1 cellular context compared by ENCODE assay signal in the genomic region with DNA sequence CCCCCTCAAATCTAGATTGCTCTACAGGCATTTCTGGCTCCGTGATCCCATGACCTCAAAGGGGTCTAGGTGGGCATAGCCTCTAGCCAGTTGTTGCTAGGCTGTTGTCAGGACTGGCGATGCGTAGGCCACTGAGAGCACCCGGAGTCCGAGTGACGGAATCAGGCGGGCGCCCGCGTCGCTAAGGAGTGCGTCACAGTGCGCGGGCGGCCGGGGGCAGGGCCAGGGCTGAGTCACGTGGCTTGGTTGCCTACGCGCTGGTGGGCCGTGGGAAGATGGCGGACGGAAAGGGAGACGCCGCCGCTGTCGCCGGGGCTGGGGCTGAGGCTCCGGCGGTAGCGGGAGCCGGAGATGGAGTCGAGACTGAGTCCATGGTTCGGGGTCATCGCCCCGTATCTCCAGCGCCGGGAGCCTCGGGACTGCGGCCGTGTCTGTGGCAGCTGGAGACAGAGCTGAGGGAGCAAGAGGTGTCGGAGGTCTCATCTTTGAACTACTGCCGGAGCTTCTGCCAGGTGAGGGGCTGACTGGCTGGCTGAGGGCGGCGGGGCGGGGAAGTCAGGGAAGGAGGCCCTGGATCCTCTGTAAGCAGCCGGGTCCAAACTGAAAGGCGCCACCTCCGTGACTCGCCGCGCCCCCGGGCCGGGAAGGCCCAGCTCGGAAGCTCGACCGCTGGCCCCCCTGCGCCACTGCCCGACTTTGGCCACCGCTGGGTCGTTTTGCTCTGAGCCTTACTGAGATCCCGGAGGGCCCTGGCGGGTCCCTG.
TF ChIP-seq lines count a peak whose summit lies in the region.

A gene with protein sequence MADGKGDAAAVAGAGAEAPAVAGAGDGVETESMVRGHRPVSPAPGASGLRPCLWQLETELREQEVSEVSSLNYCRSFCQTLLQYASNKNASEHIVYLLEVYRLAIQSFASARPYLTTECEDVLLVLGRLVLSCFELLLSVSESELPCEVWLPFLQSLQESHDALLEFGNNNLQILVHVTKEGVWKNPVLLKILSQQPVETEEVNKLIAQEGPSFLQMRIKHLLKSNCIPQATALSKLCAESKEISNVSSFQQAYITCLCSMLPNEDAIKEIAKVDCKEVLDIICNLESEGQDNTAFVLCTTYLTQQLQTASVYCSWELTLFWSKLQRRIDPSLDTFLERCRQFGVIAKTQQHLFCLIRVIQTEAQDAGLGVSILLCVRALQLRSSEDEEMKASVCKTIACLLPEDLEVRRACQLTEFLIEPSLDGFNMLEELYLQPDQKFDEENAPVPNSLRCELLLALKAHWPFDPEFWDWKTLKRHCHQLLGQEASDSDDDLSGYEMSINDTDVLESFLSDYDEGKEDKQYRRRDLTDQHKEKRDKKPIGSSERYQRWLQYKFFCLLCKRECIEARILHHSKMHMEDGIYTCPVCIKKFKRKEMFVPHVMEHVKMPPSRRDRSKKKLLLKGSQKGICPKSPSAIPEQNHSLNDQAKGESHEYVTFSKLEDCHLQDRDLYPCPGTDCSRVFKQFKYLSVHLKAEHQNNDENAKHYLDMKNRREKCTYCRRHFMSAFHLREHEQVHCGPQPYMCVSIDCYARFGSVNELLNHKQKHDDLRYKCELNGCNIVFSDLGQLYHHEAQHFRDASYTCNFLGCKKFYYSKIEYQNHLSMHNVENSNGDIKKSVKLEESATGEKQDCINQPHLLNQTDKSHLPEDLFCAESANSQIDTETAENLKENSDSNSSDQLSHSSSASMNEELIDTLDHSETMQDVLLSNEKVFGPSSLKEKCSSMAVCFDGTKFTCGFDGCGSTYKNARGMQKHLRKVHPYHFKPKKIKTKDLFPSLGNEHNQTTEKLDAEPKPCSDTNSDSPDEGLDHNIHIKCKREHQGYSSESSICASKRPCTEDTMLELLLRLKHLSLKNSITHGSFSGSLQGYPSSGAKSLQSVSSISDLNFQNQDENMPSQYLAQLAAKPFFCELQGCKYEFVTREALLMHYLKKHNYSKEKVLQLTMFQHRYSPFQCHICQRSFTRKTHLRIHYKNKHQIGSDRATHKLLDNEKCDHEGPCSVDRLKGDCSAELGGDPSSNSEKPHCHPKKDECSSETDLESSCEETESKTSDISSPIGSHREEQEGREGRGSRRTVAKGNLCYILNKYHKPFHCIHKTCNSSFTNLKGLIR (N-terminal part only) (plus strand): TSS at position 263 of the 763 bp plus-strand sequence. CDS start 13 bp downstream, at position 276.

TF ChIP-seq in HepG2, 621 proteins besides CTCF, POLR2A, EP300 and RAD21 (continued from another document and continues in another):
- TF ChIP-seq, protein P1, sequence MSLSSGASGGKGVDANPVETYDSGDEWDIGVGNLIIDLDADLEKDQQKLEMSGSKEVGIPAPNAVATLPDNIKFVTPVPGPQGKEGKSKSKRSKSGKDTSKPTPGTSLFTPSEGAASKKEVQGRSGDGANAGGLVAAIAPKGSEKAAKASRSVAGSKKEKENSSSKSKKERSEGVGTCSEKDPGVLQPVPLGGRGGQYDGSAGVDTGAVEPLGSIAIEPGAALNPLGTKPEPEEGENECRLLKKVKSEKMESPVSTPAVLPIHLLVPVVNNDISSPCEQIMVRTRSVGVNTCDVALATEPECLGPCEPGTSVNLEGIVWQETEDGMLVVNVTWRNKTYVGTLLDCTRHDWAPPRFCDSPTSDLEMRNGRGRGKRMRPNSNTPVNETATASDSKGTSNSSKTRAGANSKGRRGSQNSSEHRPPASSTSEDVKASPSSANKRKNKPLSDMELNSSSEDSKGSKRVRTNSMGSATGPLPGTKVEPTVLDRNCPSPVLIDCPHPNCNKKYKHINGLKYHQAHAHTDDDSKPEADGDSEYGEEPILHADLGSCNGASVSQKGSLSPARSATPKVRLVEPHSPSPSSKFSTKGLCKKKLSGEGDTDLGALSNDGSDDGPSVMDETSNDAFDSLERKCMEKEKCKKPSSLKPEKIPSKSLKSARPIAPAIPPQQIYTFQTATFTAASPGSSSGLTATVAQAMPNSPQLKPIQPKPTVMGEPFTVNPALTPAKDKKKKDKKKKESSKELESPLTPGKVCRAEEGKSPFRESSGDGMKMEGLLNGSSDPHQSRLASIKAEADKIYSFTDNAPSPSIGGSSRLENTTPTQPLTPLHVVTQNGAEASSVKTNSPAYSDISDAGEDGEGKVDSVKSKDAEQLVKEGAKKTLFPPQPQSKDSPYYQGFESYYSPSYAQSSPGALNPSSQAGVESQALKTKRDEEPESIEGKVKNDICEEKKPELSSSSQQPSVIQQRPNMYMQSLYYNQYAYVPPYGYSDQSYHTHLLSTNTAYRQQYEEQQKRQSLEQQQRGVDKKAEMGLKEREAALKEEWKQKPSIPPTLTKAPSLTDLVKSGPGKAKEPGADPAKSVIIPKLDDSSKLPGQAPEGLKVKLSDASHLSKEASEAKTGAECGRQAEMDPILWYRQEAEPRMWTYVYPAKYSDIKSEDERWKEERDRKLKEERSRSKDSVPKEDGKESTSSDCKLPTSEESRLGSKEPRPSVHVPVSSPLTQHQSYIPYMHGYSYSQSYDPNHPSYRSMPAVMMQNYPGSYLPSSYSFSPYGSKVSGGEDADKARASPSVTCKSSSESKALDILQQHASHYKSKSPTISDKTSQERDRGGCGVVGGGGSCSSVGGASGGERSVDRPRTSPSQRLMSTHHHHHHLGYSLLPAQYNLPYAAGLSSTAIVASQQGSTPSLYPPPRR (CRISPR knock-in tag; IDR thresholded peaks at IDR 0.05; ENCODE audit: borderline replicate concordance) = peak; percentile 56; the same call in 1 of the 2 replicates
- TF ChIP-seq, protein P2, sequence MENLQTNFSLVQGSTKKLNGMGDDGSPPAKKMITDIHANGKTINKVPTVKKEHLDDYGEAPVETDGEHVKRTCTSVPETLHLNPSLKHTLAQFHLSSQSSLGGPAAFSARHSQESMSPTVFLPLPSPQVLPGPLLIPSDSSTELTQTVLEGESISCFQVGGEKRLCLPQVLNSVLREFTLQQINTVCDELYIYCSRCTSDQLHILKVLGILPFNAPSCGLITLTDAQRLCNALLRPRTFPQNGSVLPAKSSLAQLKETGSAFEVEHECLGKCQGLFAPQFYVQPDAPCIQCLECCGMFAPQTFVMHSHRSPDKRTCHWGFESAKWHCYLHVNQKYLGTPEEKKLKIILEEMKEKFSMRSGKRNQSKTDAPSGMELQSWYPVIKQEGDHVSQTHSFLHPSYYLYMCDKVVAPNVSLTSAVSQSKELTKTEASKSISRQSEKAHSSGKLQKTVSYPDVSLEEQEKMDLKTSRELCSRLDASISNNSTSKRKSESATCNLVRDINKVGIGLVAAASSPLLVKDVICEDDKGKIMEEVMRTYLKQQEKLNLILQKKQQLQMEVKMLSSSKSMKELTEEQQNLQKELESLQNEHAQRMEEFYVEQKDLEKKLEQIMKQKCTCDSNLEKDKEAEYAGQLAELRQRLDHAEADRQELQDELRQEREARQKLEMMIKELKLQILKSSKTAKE (CRISPR knock-in tag; IDR thresholded peaks at IDR 0.05; ENCODE audit: borderline replicate concordance) = no peak
- TF ChIP-seq, protein P3, sequence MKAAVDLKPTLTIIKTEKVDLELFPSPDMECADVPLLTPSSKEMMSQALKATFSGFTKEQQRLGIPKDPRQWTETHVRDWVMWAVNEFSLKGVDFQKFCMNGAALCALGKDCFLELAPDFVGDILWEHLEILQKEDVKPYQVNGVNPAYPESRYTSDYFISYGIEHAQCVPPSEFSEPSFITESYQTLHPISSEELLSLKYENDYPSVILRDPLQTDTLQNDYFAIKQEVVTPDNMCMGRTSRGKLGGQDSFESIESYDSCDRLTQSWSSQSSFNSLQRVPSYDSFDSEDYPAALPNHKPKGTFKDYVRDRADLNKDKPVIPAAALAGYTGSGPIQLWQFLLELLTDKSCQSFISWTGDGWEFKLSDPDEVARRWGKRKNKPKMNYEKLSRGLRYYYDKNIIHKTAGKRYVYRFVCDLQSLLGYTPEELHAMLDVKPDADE (CRISPR knock-in tag; IDR thresholded peaks at IDR 0.05) = peak; percentile 36; the same call in 1 of the 2 replicates
- TF ChIP-seq CEBPG (CRISPR knock-in tag; IDR thresholded peaks at IDR 0.05) (no peak; the same call in 1 of the 2 replicates), ZNF878 (CRISPR knock-in tag; IDR thresholded peaks at IDR 0.05) (0 out of 2 replicates have a peak, but pooled peaks have one; percentile 58), NFKBIZ (CRISPR knock-in tag; IDR thresholded peaks at IDR 0.05) (no peak), ZNF614 (CRISPR knock-in tag; IDR thresholded peaks at IDR 0.05; ENCODE audit: borderline replicate concordance) (peak; percentile 95), RBFOX2 (IDR thresholded peaks at IDR 0.05; ENCODE audit: low read depth, low read length) (peak; percentile 96), PAF1 (CRISPR knock-in tag; IDR thresholded peaks at IDR 0.05) (no peak), ZBTB21 (CRISPR knock-in tag; IDR thresholded peaks at IDR 0.05) (peak; percentile 89), MEIS2 (CRISPR knock-in tag; IDR thresholded peaks at IDR 0.05) (peak; percentile 57; the same call in 1 of the 2 replicates), ZBTB1 (CRISPR knock-in tag; IDR thresholded peaks at IDR 0.05; ENCODE audit: borderline replicate concordance) (no peak), TARDBP (CRISPR knock-in tag; IDR thresholded peaks at IDR 0.05) (peak; percentile 97), DMAP1 (CRISPR knock-in tag; IDR thresholded peaks at IDR 0.05) (peak; percentile 96), KDM5A (IDR thresholded peaks at IDR 0.05; ENCODE audit: borderline replicate concordance, low read length) (peak; percentile 92), NR3C1 (CRISPR knock-in tag; IDR thresholded peaks at IDR 0.05) (no peak), ISX (CRISPR knock-in tag; conservative IDR thresholded peaks at IDR 0.05) (peak; percentile 84), BRD4 (CRISPR knock-in tag; IDR thresholded peaks at IDR 0.05) (peak; percentile 92), GPN1 (CRISPR knock-in tag; IDR thresholded peaks at IDR 0.05; ENCODE audit: borderline replicate concordance) (no peak), ZNF644 (CRISPR knock-in tag; IDR thresholded peaks at IDR 0.05; ENCODE audit: low read depth) (peak; percentile 68; the same call in 1 of the 2 replicates), KDM1A (CRISPR knock-in tag; IDR thresholded peaks at IDR 0.05) (no peak)
- TF ChIP-seq, protein P4, sequence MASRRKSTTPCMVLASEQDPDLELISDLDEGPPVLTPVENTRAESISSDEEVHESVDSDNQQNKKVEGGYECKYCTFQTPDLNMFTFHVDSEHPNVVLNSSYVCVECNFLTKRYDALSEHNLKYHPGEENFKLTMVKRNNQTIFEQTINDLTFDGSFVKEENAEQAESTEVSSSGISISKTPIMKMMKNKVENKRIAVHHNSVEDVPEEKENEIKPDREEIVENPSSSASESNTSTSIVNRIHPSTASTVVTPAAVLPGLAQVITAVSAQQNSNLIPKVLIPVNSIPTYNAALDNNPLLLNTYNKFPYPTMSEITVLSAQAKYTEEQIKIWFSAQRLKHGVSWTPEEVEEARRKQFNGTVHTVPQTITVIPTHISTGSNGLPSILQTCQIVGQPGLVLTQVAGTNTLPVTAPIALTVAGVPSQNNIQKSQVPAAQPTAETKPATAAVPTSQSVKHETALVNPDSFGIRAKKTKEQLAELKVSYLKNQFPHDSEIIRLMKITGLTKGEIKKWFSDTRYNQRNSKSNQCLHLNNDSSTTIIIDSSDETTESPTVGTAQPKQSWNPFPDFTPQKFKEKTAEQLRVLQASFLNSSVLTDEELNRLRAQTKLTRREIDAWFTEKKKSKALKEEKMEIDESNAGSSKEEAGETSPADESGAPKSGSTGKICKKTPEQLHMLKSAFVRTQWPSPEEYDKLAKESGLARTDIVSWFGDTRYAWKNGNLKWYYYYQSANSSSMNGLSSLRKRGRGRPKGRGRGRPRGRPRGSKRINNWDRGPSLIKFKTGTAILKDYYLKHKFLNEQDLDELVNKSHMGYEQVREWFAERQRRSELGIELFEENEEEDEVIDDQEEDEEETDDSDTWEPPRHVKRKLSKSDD (CRISPR knock-in tag; IDR thresholded peaks at IDR 0.05; ENCODE audit: low read depth) = peak; percentile 97
- TF ChIP-seq, protein P5, sequence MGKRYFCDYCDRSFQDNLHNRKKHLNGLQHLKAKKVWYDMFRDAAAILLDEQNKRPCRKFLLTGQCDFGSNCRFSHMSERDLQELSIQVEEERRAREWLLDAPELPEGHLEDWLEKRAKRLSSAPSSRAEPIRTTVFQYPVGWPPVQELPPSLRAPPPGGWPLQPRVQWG (CRISPR knock-in tag; IDR thresholded peaks at IDR 0.05; ENCODE audit: borderline replicate concordance, low read depth) = no peak
- TF ChIP-seq, protein P6, sequence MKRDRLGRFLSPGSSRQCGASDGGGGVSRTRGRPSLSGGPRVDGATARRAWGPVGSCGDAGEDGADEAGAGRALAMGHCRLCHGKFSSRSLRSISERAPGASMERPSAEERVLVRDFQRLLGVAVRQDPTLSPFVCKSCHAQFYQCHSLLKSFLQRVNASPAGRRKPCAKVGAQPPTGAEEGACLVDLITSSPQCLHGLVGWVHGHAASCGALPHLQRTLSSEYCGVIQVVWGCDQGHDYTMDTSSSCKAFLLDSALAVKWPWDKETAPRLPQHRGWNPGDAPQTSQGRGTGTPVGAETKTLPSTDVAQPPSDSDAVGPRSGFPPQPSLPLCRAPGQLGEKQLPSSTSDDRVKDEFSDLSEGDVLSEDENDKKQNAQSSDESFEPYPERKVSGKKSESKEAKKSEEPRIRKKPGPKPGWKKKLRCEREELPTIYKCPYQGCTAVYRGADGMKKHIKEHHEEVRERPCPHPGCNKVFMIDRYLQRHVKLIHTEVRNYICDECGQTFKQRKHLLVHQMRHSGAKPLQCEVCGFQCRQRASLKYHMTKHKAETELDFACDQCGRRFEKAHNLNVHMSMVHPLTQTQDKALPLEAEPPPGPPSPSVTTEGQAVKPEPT (CRISPR knock-in tag; IDR thresholded peaks at IDR 0.05; ENCODE audit: low read depth) = peak; percentile 63; the same call in 1 of the 2 replicates
- TF ChIP-seq, protein P7, sequence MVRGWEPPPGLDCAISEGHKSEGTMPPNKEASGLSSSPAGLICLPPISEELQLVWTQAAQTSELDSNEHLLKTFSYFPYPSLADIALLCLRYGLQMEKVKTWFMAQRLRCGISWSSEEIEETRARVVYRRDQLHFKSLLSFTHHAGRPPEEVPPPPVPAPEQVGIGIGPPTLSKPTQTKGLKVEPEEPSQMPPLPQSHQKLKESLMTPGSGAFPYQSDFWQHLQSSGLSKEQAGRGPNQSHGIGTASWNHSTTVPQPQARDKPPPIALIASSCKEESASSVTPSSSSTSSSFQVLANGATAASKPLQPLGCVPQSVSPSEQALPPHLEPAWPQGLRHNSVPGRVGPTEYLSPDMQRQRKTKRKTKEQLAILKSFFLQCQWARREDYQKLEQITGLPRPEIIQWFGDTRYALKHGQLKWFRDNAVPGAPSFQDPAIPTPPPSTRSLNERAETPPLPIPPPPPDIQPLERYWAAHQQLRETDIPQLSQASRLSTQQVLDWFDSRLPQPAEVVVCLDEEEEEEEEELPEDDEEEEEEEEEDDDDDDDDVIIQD (CRISPR knock-in tag; IDR thresholded peaks at IDR 0.05; ENCODE audit: low read depth) = 0 out of 2 replicates have a peak, but pooled peaks have one; percentile 27
- TF ChIP-seq, protein P8, sequence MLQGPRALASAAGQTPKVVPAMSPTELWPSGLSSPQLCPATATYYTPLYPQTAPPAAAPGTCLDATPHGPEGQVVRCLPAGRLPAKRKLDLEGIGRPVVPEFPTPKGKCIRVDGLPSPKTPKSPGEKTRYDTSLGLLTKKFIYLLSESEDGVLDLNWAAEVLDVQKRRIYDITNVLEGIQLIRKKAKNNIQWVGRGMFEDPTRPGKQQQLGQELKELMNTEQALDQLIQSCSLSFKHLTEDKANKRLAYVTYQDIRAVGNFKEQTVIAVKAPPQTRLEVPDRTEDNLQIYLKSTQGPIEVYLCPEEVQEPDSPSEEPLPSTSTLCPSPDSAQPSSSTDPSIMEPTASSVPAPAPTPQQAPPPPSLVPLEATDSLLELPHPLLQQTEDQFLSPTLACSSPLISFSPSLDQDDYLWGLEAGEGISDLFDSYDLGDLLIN (CRISPR knock-in tag; IDR thresholded peaks at IDR 0.05; ENCODE audit: borderline replicate concordance) = peak; percentile 94; the same call in 1 of the 2 replicates
